9 cellular contexts compared by ENCODE assay signal in the genomic region with DNA sequence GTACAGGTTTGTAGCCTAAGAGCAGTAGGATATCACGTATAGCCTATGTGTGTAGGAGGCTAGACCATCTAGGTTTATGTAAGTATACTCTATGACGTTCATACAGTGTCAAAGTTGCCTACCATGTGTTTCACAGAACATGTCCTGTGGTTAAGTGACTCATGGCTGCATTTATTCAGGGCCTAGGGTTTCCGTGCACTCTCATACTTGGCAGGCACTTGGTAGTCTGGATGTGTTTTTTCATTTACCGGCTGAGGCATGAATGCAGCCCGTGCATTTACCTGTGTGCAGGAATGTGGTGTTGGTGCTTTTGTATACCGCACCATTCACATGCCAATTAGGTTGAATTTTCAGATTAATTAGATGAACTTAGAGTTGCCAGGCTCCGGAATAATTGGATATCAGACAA. TPM values are rescaled to one million over a fixed set of nuclear protein-coding genes. Genes with fewer than 3 reads are reported as not detected.
DNase-seq lines count a peak whose midpoint lies in the region; ATAC-seq and TF ChIP-seq lines count a peak whose summit lies in the region.
"Had no signal": no experiment of that assay in that cellular context is flagged by ENCODE, and none has a peak within 500 bp of the region (broad histone marks: within the 10 kb centered on the region; RNA-seq: fewer than 3 reads in every experiment).

No MANE protein-coding gene starts in this region.

- TF ChIP-seq CTCF in AG10803 (conservative IDR thresholded peaks at IDR 0.05; ENCODE audit: low read length) (no peak), fibroblast of the aortic adventitia (IDR thresholded peaks at IDR 0.05; ENCODE audit: insufficient read depth, low read length) (no peak), upper lobe of right lung (IDR thresholded peaks at IDR 0.05) (no peak), spleen (IDR thresholded peaks at IDR 0.05 in 8 of 11, conservative IDR thresholded peaks at IDR 0.05 in 3 of 11) (no peak)

- TF ChIP-seq POLR2A in spleen (IDR thresholded peaks at IDR 0.05), result no peak

- no peaks in the 10 kb centered on the region for H3K4me1 ChIP-seq in upper lobe of right lung
- no peaks in the 10 kb centered on the region for H3K4me1 ChIP-seq in spleen

- peaks cover 15% of the 10 kb centered on the region for H3K9me3 Mint-ChIP-seq in activated CD4-positive, alpha-beta T cell treated with anti-CD3 and anti-CD28 coated beads, Interleukin-2, amount 10 ng/mL, durations not matched to agents 24 days and 14 days

- no peak overlapping the region for H3K27ac ChIP-seq in upper lobe of right lung
- no peak overlapping the region for H3K27ac ChIP-seq in spleen
- H3K27ac ChIP-seq: cardiac muscle cell had no signal

- intact Hi-C loops in activated CD4-positive, alpha-beta T cell treated with anti-CD3 and anti-CD28 coated beads, Interleukin-2, amount 10 ng/mL, durations not matched to agents 24 days and 14 days (cut with micrococcal nuclease), result loop anchor here (1.0 to 2.0 kb wide), 4 partner anchors 8 to 289 kb away; no protein-coding TSS in a partner anchor
- intact Hi-C loops in upper lobe of right lung (cut with DNase I) (no loop called here), spleen (cut with DNase I; ENCODE audit: low total_unique reads) (no loop called here)

- H3K4me3 Mint-ChIP-seq in activated CD4-positive, alpha-beta T cell treated with anti-CD3 and anti-CD28 coated beads, Interleukin-2, amount 10 ng/mL, durations not matched to agents 24 days and 14 days, result peak overlapping the region; percentile 60

- H3K36me3 Mint-ChIP-seq in activated CD4-positive, alpha-beta T cell treated with anti-CD3 and anti-CD28 coated beads, Interleukin-2, amount 10 ng/mL, durations not matched to agents 24 days and 14 days (ENCODE audit: low read depth), result no peaks in the 10 kb centered on the region

- no peaks in the 10 kb centered on the region for H3K36me3 ChIP-seq in upper lobe of right lung
- no peaks in the 10 kb centered on the region for H3K36me3 ChIP-seq in spleen
- H3K36me3 ChIP-seq: cardiac muscle cell had no signal

- ATAC-seq in HG03432 (IDR thresholded peaks at IDR 0.05; ENCODE audit: unreplicated experiment) (peak; percentile 80), upper lobe of right lung (peak; percentile 46)

- peaks cover 19% of the 10 kb centered on the region for H3K4me1 Mint-ChIP-seq in activated CD4-positive, alpha-beta T cell treated with anti-CD3 and anti-CD28 coated beads, Interleukin-2, amount 10 ng/mL, durations not matched to agents 24 days and 14 days

- peaks cover 22% of the 10 kb centered on the region for H3K27me3 Mint-ChIP-seq in activated CD4-positive, alpha-beta T cell treated with anti-CD3 and anti-CD28 coated beads, Interleukin-2, amount 10 ng/mL, durations not matched to agents 24 days and 14 days

- H3K9me3 ChIP-seq in upper lobe of right lung, result no peaks in the 10 kb centered on the region
- no peaks in the 10 kb centered on the region for H3K9me3 ChIP-seq in spleen

- H3K27ac Mint-ChIP-seq in activated CD4-positive, alpha-beta T cell treated with anti-CD3 and anti-CD28 coated beads, Interleukin-2, amount 10 ng/mL, durations not matched to agents 24 days and 14 days, result peak overlapping the region; percentile 92

- WGBS in spleen, 5 donors, result 68 to 84% (median 80%) methylated on average over 7 of the region's 7 CpGs

- H3K4me3 ChIP-seq in AG10803 (ENCODE audit: low read length) (no peak overlapping the region), fibroblast of the aortic adventitia (ENCODE audit: low read depth, low read length) (no peak overlapping the region), upper lobe of right lung (no peak overlapping the region), spleen (no peak overlapping the region)
- H3K4me3 ChIP-seq: cardiac muscle cell had no signal

- H3K27me3 ChIP-seq in upper lobe of right lung (no peaks in the 10 kb centered on the region), spleen (replicated peaks in 1 of 7) (peaks cover 0 to 4% (median 0%) of the 10 kb centered on the region in 7 donors)
- H3K27me3 ChIP-seq: cardiac muscle cell had no signal

- DNase-seq in AG10803 (ENCODE audit: low read depth) (peak; percentile 95), fibroblast of the aortic adventitia (ENCODE audit: low read depth) (peak; percentile 98), upper lobe of right lung (no peak), NCI-H2227 (lab: John Stamatoyannopoulos, UW; ENCODE audit: unreplicated experiment) (no peak), spleen (no peak), middle frontal gyrus (ENCODE audit: extremely low spot score, low spot score) (no peak)
- peak; percentile 85 for DNase-seq in activated CD4-positive, alpha-beta T cell treated with anti-CD3 and anti-CD28 coated beads, Interleukin-2, amount 10 ng/mL, durations not matched to agents 24 days and 14 days

RNA-seq across cellular contexts. Expression of gene MYL12B, which starts 43.4 kb away (rescaled TPM):
- 239 and 245 TPM in 2 replicates for total RNA-seq in activated CD4-positive, alpha-beta T cell treated with anti-CD3 and anti-CD28 coated beads, Interleukin-2, amount 10 ng/mL, durations not matched to agents 24 days and 14 days
- total RNA-seq in fibroblast of the aortic adventitia (ENCODE audit: low replicate concordance), result 77.4 and 415 TPM in 2 replicates
- 368 TPM for total RNA-seq in upper lobe of right lung
- 100 to 1,000 TPM; 176 to 254 (median 199) TPM for total RNA-seq in spleen
- 100 to 1,000 TPM; 290 to 371 (median 360) TPM for polyA plus RNA-seq in spleen

RNA-seq across cellular contexts. Expression of gene MYL12A, which starts 57.8 kb away (rescaled TPM):
- total RNA-seq in activated CD4-positive, alpha-beta T cell treated with anti-CD3 and anti-CD28 coated beads, Interleukin-2, amount 10 ng/mL, durations not matched to agents 24 days and 14 days, result 337 and 340 TPM in 2 replicates
- total RNA-seq in fibroblast of the aortic adventitia (ENCODE audit: low replicate concordance) (251 and 733 TPM in 2 replicates), upper lobe of right lung (571 TPM), spleen (100 to 1,000 TPM; 442 to 675 (median 581) TPM)
- 100 to 1,000 TPM; 422 to 675 (median 592) TPM for polyA plus RNA-seq in spleen

Comparison
In these comparisons a context has a peak if more than half of its experiments do, and no peak if none do; other contexts are left out.
1. DNase-seq: peak in AG10803 (single experiment), activated CD4-positive, alpha-beta T cell treated with anti-CD3 and anti-CD28 coated beads, Interleukin-2, amount 10 ng/mL, durations not matched to agents 24 days and 14 days (single experiment) and fibroblast of the aortic adventitia (single experiment); none in upper lobe of right lung (single experiment), NCI-H2227 (single experiment), spleen (single experiment) and middle frontal gyrus (single experiment).